ENCODE assay signal across 33 cellular contexts in genomic region chr7:35022725-35023124, GRCh38.
"Had no signal": no experiment of that assay in that cellular context is flagged by ENCODE, and none has a peak within 500 bp of the region (broad histone marks: within the 10 kb centered on the region; RNA-seq: fewer than 3 reads in every experiment).

No MANE protein-coding gene starts in this region.

- H3K4me3 Mint-ChIP-seq: activated B cell treated with CpG ODN at 0.5 μM for 24 hours; activated CD8-positive, alpha-beta T cell treated with anti-CD3 and anti-CD28 coated beads for 36 hours; activated naive CD4-positive, alpha-beta T cell treated with anti-CD3 and anti-CD28 coated beads for 36 hours; activated naive CD4-positive, alpha-beta T cell treated with anti-CD3 and anti-CD28 coated beads, Interleukin-2, amount 50 U/mL, for 24 hours; activated naive CD8-positive, alpha-beta T cell treated with anti-CD3 and anti-CD28 coated beads, Interleukin-2, amount 10 ng/mL, durations not matched to agents 7 days and 5 days; activated T-helper 1 cell treated with anti-CD3 and anti-CD28 coated beads, Interleukin-12 subunit alpha, Interleukin-12 subunit beta, Interleukin-2, Interleukin-4 antibody, amounts not matched to agents 30 ng/mL and 10 ng/mL and 1 ng/mL, durations not matched to agents 14 hours and 24 hours and 36 hours; T-helper 17 cell; T-helper 2 cell treated with Interferon-gamma antibody and Interleukin-4, amounts not matched to agents 5 μg/mL and 100 μg/mL, for 36 hours had no signal

- H3K27me3 ChIP-seq: body of pancreas, colonic mucosa, foreskin keratinocyte, gastrocnemius medialis, heart left ventricle had no signal

- H3K4me3 ChIP-seq: body of pancreas, colonic mucosa, gastrocnemius medialis, heart left ventricle had no signal

- DNase-seq: activated B cell treated with CpG ODN at 0.5 μM for 24 hours; activated CD4-positive, alpha-beta T cell treated with anti-CD3 and anti-CD28 coated beads for 48 hours; activated CD4-positive, alpha-beta T cell treated with anti-CD3 and anti-CD28 coated beads, Interleukin-2, amount 50 U/mL, for 1 hour; activated CD4-positive, alpha-beta T cell treated with anti-CD3 and anti-CD28 coated beads, Interleukin-2, amount 50 U/mL, for 48 hours; activated CD8-positive, alpha-beta memory T cell treated with anti-CD3 and anti-CD28 coated beads for 24 hours; activated CD8-positive, alpha-beta T cell treated with anti-CD3 and anti-CD28 coated beads for 36 hours; activated effector memory CD4-positive, alpha-beta T cell treated with anti-CD3 and anti-CD28 coated beads, Interleukin-2, amount 50 U/mL, for 16 hours; activated naive CD4-positive, alpha-beta T cell treated with anti-CD3 and anti-CD28 coated beads for 36 hours; activated naive CD8-positive, alpha-beta T cell treated with anti-CD3 and anti-CD28 coated beads, Interleukin-2, amount 10 ng/mL, durations not matched to agents 7 days and 5 days; activated T-cell treated with anti-CD3 and anti-CD28 coated beads, Interleukin-2, amount 50 U/mL, for 1 hour; activated T-cell treated with anti-CD3 and anti-CD28 coated beads, Interleukin-2, amount 50 U/mL, for 48 hours; amniotic stem cell; anterior cingulate cortex; body of pancreas; caudate nucleus; colonic mucosa; effector CD8-positive, alpha-beta T cell; foreskin keratinocyte; gastrocnemius medialis; glutamatergic neuron; heart left ventricle; T-helper 1 cell; T-helper 17 cell; T1000; WERI-Rb-1 had no signal

- H3K4me1 ChIP-seq: colonic mucosa had no signal

- H3K4me1 Mint-ChIP-seq: activated naive CD4-positive, alpha-beta T cell treated with anti-CD3 and anti-CD28 coated beads, Interleukin-2, amount 50 U/mL, for 24 hours had no signal

- H3K9me3 Mint-ChIP-seq: activated B cell treated with CpG ODN at 0.5 μM for 24 hours; activated CD8-positive, alpha-beta T cell treated with anti-CD3 and anti-CD28 coated beads for 36 hours; activated naive CD4-positive, alpha-beta T cell treated with anti-CD3 and anti-CD28 coated beads for 36 hours; activated naive CD4-positive, alpha-beta T cell treated with anti-CD3 and anti-CD28 coated beads, Interleukin-2, amount 50 U/mL, for 24 hours; activated naive CD8-positive, alpha-beta T cell treated with anti-CD3 and anti-CD28 coated beads, Interleukin-2, amount 10 ng/mL, durations not matched to agents 7 days and 5 days; activated T-helper 1 cell treated with anti-CD3 and anti-CD28 coated beads, Interleukin-12 subunit alpha, Interleukin-12 subunit beta, Interleukin-2, Interleukin-4 antibody, amounts not matched to agents 30 ng/mL and 10 ng/mL and 1 ng/mL, durations not matched to agents 14 hours and 24 hours and 36 hours; activated T-helper 2 cell treated with anti-CD3 and anti-CD28 coated beads, Interferon-gamma antibody, Interleukin-2, Interleukin-4, amounts not matched to agents 10 μg/mL and 5 μg/mL and 100 μg/mL, durations not matched to agents 14 hours and 24 hours and 36 hours; T-helper 2 cell treated with Interferon-gamma antibody and Interleukin-4, amounts not matched to agents 5 μg/mL and 100 μg/mL, for 36 hours had no signal

- H3K27ac Mint-ChIP-seq: activated B cell treated with CpG ODN at 0.5 μM for 24 hours; activated CD8-positive, alpha-beta T cell treated with anti-CD3 and anti-CD28 coated beads for 36 hours; activated naive CD4-positive, alpha-beta T cell treated with anti-CD3 and anti-CD28 coated beads for 36 hours; activated naive CD4-positive, alpha-beta T cell treated with anti-CD3 and anti-CD28 coated beads, Interleukin-2, amount 50 U/mL, for 24 hours; activated naive CD8-positive, alpha-beta T cell treated with anti-CD3 and anti-CD28 coated beads, Interleukin-2, amount 10 ng/mL, durations not matched to agents 7 days and 5 days; activated T-helper 1 cell treated with anti-CD3 and anti-CD28 coated beads, Interleukin-12 subunit alpha, Interleukin-12 subunit beta, Interleukin-2, Interleukin-4 antibody, amounts not matched to agents 30 ng/mL and 10 ng/mL and 1 ng/mL, durations not matched to agents 14 hours and 24 hours and 36 hours; activated T-helper 2 cell treated with anti-CD3 and anti-CD28 coated beads, Interferon-gamma antibody, Interleukin-2, Interleukin-4, amounts not matched to agents 10 μg/mL and 5 μg/mL and 100 μg/mL, durations not matched to agents 14 hours and 24 hours and 36 hours; T-helper 2 cell treated with Interferon-gamma antibody and Interleukin-4, amounts not matched to agents 5 μg/mL and 100 μg/mL, for 36 hours had no signal

- H3K36me3 ChIP-seq: colonic mucosa, gastrocnemius medialis, WERI-Rb-1 had no signal

- ATAC-seq: activated CD4-positive, CD25-positive, alpha-beta regulatory T cell treated with anti-CD3 and anti-CD28 coated beads, Interleukin-2, amount 50 U/mL, for 24 hours; activated CD8-positive, alpha-beta T cell treated with anti-CD3 and anti-CD28 coated beads for 36 hours; body of pancreas; foreskin keratinocyte; gastrocnemius medialis; heart left ventricle; T-helper 17 cell had no signal

- H3K27ac ChIP-seq: body of pancreas, colonic mucosa, epithelial cell of prostate, foreskin keratinocyte, gastrocnemius medialis, heart left ventricle, WERI-Rb-1 had no signal

- H3K9me3 ChIP-seq: body of pancreas, colonic mucosa, gastrocnemius medialis, heart left ventricle had no signal

- FAIRE-seq: endometrium, endothelial cell of umbilical vein had no signal

- H3K36me3 Mint-ChIP-seq: activated naive CD4-positive, alpha-beta T cell treated with anti-CD3 and anti-CD28 coated beads, Interleukin-2, amount 50 U/mL, for 24 hours; activated naive CD8-positive, alpha-beta T cell treated with anti-CD3 and anti-CD28 coated beads, Interleukin-2, amount 10 ng/mL, durations not matched to agents 7 days and 5 days had no signal

- H3K27me3 Mint-ChIP-seq: activated B cell treated with CpG ODN at 0.5 μM for 24 hours; activated CD8-positive, alpha-beta T cell treated with anti-CD3 and anti-CD28 coated beads for 36 hours; activated naive CD4-positive, alpha-beta T cell treated with anti-CD3 and anti-CD28 coated beads, Interleukin-2, amount 50 U/mL, for 24 hours; T-helper 17 cell had no signal
